1 cellular context compared by ENCODE assay signal in genomic region chr9:5437254-5438216, GRCh38.
TF ChIP-seq lines count a peak whose summit lies in the region.

A gene with protein sequence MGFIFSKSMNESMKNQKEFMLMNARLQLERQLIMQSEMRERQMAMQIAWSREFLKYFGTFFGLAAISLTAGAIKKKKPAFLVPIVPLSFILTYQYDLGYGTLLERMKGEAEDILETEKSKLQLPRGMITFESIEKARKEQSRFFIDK (minus strand): TSS chr9:5437925. CDS start chr9:5431977, 5,948 bp downstream.

TF ChIP-seq in HepG2, 621 proteins besides CTCF, POLR2A, EP300 and RAD21 (continued from another document and continues in another):
- TF ChIP-seq, protein P1, sequence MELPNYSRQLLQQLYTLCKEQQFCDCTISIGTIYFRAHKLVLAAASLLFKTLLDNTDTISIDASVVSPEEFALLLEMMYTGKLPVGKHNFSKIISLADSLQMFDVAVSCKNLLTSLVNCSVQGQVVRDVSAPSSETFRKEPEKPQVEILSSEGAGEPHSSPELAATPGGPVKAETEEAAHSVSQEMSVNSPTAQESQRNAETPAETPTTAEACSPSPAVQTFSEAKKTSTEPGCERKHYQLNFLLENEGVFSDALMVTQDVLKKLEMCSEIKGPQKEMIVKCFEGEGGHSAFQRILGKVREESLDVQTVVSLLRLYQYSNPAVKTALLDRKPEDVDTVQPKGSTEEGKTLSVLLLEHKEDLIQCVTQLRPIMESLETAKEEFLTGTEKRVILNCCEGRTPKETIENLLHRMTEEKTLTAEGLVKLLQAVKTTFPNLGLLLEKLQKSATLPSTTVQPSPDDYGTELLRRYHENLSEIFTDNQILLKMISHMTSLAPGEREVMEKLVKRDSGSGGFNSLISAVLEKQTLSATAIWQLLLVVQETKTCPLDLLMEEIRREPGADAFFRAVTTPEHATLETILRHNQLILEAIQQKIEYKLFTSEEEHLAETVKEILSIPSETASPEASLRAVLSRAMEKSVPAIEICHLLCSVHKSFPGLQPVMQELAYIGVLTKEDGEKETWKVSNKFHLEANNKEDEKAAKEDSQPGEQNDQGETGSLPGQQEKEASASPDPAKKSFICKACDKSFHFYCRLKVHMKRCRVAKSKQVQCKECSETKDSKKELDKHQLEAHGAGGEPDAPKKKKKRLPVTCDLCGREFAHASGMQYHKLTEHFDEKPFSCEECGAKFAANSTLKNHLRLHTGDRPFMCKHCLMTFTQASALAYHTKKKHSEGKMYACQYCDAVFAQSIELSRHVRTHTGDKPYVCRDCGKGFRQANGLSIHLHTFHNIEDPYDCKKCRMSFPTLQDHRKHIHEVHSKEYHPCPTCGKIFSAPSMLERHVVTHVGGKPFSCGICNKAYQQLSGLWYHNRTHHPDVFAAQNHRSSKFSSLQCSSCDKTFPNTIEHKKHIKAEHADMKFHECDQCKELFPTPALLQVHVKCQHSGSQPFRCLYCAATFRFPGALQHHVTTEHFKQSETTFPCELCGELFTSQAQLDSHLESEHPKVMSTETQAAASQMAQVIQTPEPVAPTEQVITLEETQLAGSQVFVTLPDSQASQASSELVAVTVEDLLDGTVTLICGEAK (IDR thresholded peaks at IDR 0.05) = peak; percentile 22; the same call in 1 of the 2 replicates
- TF ChIP-seq, protein P1 (CRISPR knock-in tag; IDR thresholded peaks at IDR 0.05) = peak; percentile 65; the same call in 1 of the 2 replicates
- 0 out of 2 replicates have a peak, but pooled peaks have one; percentile 40 for TF ChIP-seq ZNF276 (CRISPR knock-in tag; IDR thresholded peaks at IDR 0.05; ENCODE audit: low read depth)
- TF ChIP-seq ZZZ3 (CRISPR knock-in tag; IDR thresholded peaks at IDR 0.05; ENCODE audit: borderline replicate concordance) = peak; percentile 47; the same call in 1 of the 2 replicates
- TF ChIP-seq ZNF513 (CRISPR knock-in tag; conservative IDR thresholded peaks at IDR 0.05) = no peak
- no peak for TF ChIP-seq RORA (CRISPR knock-in tag; IDR thresholded peaks at IDR 0.05)
- TF ChIP-seq SOX6 (IDR thresholded peaks at IDR 0.05) = no peak
- TF ChIP-seq SOX6 (CRISPR knock-in tag; IDR thresholded peaks at IDR 0.05) = peak; percentile 76
- TF ChIP-seq REPIN1 (CRISPR knock-in tag; IDR thresholded peaks at IDR 0.05; ENCODE audit: borderline replicate concordance, low read depth) = peak; percentile 82
- no peak for TF ChIP-seq CC2D1A (CRISPR knock-in tag; IDR thresholded peaks at IDR 0.05)
- TF ChIP-seq ZNF138 (CRISPR knock-in tag; IDR thresholded peaks at IDR 0.05; ENCODE audit: low read depth) = no peak
- TF ChIP-seq, protein P2, sequence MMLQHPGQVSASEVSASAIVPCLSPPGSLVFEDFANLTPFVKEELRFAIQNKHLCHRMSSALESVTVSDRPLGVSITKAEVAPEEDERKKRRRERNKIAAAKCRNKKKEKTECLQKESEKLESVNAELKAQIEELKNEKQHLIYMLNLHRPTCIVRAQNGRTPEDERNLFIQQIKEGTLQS (CRISPR knock-in tag; IDR thresholded peaks at IDR 0.05) = peak; percentile 53; the same call in 1 of the 2 replicates
- peak; percentile 15; the same call in 1 of the 2 replicates for TF ChIP-seq MEIS2 (CRISPR knock-in tag; IDR thresholded peaks at IDR 0.05)
- no peak for TF ChIP-seq TBP (CRISPR knock-in tag; IDR thresholded peaks at IDR 0.05)
- TF ChIP-seq, protein P3, sequence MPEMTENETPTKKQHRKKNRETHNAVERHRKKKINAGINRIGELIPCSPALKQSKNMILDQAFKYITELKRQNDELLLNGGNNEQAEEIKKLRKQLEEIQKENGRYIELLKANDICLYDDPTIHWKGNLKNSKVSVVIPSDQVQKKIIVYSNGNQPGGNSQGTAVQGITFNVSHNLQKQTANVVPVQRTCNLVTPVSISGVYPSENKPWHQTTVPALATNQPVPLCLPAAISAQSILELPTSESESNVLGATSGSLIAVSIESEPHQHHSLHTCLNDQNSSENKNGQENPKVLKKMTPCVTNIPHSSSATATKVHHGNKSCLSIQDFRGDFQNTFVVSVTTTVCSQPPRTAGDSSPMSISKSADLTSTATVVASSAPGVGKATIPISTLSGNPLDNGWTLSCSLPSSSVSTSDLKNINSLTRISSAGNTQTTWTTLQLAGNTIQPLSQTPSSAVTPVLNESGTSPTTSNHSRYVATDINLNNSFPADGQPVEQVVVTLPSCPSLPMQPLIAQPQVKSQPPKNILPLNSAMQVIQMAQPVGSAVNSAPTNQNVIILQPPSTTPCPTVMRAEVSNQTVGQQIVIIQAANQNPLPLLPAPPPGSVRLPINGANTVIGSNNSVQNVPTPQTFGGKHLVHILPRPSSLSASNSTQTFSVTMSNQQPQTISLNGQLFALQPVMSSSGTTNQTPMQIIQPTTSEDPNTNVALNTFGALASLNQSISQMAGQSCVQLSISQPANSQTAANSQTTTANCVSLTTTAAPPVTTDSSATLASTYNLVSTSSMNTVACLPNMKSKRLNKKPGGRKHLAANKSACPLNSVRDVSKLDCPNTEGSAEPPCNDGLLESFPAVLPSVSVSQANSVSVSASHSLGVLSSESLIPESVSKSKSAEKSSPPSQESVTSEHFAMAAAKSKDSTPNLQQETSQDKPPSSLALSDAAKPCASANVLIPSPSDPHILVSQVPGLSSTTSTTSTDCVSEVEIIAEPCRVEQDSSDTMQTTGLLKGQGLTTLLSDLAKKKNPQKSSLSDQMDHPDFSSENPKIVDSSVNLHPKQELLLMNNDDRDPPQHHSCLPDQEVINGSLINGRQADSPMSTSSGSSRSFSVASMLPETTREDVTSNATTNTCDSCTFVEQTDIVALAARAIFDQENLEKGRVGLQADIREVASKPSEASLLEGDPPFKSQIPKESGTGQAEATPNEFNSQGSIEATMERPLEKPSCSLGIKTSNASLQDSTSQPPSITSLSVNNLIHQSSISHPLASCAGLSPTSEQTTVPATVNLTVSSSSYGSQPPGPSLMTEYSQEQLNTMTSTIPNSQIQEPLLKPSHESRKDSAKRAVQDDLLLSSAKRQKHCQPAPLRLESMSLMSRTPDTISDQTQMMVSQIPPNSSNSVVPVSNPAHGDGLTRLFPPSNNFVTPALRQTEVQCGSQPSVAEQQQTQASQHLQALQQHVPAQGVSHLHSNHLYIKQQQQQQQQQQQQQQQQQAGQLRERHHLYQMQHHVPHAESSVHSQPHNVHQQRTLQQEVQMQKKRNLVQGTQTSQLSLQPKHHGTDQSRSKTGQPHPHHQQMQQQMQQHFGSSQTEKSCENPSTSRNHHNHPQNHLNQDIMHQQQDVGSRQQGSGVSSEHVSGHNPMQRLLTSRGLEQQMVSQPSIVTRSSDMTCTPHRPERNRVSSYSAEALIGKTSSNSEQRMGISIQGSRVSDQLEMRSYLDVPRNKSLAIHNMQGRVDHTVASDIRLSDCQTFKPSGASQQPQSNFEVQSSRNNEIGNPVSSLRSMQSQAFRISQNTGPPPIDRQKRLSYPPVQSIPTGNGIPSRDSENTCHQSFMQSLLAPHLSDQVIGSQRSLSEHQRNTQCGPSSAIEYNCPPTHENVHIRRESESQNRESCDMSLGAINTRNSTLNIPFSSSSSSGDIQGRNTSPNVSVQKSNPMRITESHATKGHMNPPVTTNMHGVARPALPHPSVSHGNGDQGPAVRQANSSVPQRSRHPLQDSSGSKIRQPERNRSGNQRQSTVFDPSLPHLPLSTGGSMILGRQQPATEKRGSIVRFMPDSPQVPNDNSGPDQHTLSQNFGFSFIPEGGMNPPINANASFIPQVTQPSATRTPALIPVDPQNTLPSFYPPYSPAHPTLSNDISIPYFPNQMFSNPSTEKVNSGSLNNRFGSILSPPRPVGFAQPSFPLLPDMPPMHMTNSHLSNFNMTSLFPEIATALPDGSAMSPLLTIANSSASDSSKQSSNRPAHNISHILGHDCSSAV (CRISPR knock-in tag; IDR thresholded peaks at IDR 0.05; ENCODE audit: borderline replicate concordance) = 0 out of 2 replicates have a peak, but pooled peaks have one; percentile 66
- no peak for TF ChIP-seq TCF12 (IDR thresholded peaks at IDR 0.05)
- TF ChIP-seq TCF12 (CRISPR knock-in tag; IDR thresholded peaks at IDR 0.05) = no peak
- peak; percentile 52; the same call in 1 of the 2 replicates for TF ChIP-seq HMGXB3 (CRISPR knock-in tag; IDR thresholded peaks at IDR 0.05; ENCODE audit: borderline replicate concordance)
- no peak for TF ChIP-seq HOXA7 (CRISPR knock-in tag; IDR thresholded peaks at IDR 0.05)
- TF ChIP-seq ZNF230 (CRISPR knock-in tag; IDR thresholded peaks at IDR 0.05) = peak; percentile 79; the same call in 1 of the 2 replicates
- peak; percentile 82; the same call in 1 of the 3 replicates for TF ChIP-seq MXI1 (IDR thresholded peaks at IDR 0.05; ENCODE audit: borderline replicate concordance, low read depth, low read length)
- TF ChIP-seq ZNF337 (CRISPR knock-in tag; IDR thresholded peaks at IDR 0.05; ENCODE audit: borderline replicate concordance, low read depth) = 0 out of 2 replicates have a peak, but pooled peaks have one; percentile 42
- TF ChIP-seq MXD3 (CRISPR knock-in tag; IDR thresholded peaks at IDR 0.05) = peak; percentile 59
